21 cellular contexts compared by ENCODE assay signal in the genomic region with DNA sequence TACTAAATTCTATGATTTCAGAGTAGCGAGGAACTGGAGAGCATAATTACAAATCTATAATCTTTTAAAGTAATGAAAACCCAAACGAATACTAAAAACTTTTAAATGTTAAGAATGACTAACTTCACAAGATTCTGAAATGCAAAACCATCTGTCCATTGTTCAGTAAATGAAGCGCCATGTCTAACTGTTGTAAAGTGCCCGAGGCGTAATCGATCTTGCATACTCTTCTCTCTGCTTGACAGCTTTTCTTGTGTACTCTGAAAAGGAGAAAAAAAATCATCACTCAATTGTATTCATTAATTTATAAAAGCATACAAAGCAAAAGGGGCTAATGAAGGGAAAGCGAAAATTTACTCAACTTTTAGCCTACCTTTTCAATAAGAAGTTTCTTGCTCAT.
"Had no signal": no experiment of that assay in that cellular context is flagged by ENCODE, and none has a peak within 500 bp of the region (broad histone marks: within the 10 kb centered on the region; RNA-seq: fewer than 3 reads in every experiment).

No MANE protein-coding gene starts in this region.

- FAIRE-seq: HTR-8/SVneo, RCC 7860 had no signal

- H3K27me3 ChIP-seq: SJSA1 had no signal

- H3K4me3 Mint-ChIP-seq: IgD-negative memory B cell had no signal

- H3K27ac Mint-ChIP-seq: IgD-negative memory B cell had no signal

- DNase-seq: KBM-7, NCI-H1092 treated with DMSO at 0.1 percent for 48 hours, NCI-H1436, NCI-H187 treated with DMSO at 0.1 percent for 48 hours, NCI-H2029 treated with DMSO at 0.1 percent for 48 hours, NCI-H2171, NCI-H226, NCI-H446, NCI-H510A, NCI-H524 treated with DMSO at 0.1 percent for 48 hours, NCI-H69, NCI-H774, Right ventricle myocardium superior, RPMI8226, SIG-M5 had no signal

- H3K27me3 Mint-ChIP-seq: IgD-negative memory B cell had no signal

- H3K27ac ChIP-seq: HL-60, SJSA1, SK-N-MC had no signal

- H3K9me3 ChIP-seq: SJSA1 had no signal

- H3K9me3 Mint-ChIP-seq: IgD-negative memory B cell had no signal

- H3K4me3 ChIP-seq: SJSA1, SK-N-MC had no signal
